Comparison of ENCODE assay signal across 8 cellular contexts in the genomic region with DNA sequence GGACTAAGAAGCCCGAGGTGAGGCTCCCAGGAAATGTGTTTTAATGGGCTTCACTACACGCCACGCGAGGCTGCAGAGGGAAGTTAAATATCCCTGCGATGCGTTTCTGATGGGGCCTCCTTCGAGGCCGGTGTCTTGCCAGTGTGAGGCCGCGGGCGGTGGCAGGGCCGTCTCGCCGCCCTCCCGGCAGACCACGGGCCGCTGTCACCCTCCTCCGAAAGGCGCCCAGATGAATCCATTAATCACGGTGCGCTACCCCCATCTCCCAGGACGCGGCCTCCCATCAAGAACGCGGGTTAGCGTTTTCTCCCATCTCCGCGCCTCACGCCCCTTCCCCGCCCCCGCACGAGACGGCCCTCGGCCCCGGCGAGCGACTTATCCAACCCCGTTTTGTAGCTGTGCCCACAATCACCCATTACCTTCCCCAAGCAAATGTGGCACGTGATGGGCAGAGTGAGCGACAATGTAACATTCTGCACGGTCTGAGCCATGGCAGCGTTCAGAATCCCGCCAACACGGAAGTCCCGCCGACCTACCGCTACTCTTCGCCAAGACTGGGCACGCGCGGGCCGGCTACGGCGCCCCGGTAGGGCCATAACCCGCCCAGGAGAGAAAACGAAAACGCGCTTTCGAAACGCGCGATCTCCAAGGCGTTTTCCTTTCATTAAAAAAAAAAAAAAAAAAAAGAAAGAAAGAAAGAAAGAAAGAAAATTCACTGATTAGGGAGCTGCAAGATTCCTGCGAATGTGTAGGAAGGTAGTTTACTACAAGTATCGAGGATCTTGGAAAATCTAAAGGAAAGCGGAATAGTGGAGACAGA. TPM values are rescaled to one million over a fixed set of nuclear protein-coding genes. Genes with fewer than 3 reads are reported as not detected.
DNase-seq lines count a peak whose midpoint lies in the region; ATAC-seq, FAIRE-seq and TF ChIP-seq lines count a peak whose summit lies in the region.

A gene with protein sequence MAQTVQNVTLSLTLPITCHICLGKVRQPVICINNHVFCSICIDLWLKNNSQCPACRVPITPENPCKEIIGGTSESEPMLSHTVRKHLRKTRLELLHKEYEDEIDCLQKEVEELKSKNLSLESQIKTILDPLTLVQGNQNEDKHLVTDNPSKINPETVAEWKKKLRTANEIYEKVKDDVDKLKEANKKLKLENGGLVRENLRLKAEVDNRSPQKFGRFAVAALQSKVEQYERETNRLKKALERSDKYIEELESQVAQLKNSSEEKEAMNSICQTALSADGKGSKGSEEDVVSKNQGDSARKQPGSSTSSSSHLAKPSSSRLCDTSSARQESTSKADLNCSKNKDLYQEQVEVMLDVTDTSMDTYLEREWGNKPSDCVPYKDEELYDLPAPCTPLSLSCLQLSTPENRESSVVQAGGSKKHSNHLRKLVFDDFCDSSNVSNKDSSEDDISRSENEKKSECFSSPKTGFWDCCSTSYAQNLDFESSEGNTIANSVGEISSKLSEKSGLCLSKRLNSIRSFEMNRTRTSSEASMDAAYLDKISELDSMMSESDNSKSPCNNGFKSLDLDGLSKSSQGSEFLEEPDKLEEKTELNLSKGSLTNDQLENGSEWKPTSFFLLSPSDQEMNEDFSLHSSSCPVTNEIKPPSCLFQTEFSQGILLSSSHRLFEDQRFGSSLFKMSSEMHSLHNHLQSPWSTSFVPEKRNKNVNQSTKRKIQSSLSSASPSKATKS (minus strand): TSS at position 526 of the 820 bp plus-strand sequence. CDS start 35 bp downstream, at position 491.

- ATAC-seq in stimulated activated naive CD8-positive, alpha-beta T cell treated with anti-CD3 and anti-CD28 coated beads, Interleukin-15, amount 100 ng/mL, for 72 hours, result peak; percentile 98

- H3F3A ChIP-seq in neural cell (ENCODE audit: insufficient read depth, low read length, poor library complexity, severe bottlenecking), result no peaks in the 10 kb centered on the region

- peak within 1 kb of the TSS; percentile 78 for H3K27ac ChIP-seq in neural cell (ENCODE audit: low read length)

- H3K4me3 ChIP-seq in fibroblast of villous mesenchyme (ENCODE audit: low read depth, low read length), result peak within 1 kb of the TSS; percentile 99
- H3K4me3 ChIP-seq in neural cell (ENCODE audit: low read length), result peak within 1 kb of the TSS; percentile 93

- DNase-seq in H54 (ENCODE audit: insufficient read length, low spot score) (peak; percentile 69), LoVo (ENCODE audit: low spot score) (peak; percentile 88), SHP77 treated with DMSO at 0.1 percent for 48 hours (lab: John Stamatoyannopoulos, UW) (peak; percentile 60), fibroblast of villous mesenchyme (ENCODE audit: low read depth) (peak; percentile 93)
- peak; percentile 97 for DNase-seq in activated effector memory CD4-positive, alpha-beta T cell treated with anti-CD3 and anti-CD28 coated beads, Interleukin-2, amount 50 U/mL, for 16 hours
- peak; percentile 84 to 90 for DNase-seq in stimulated activated naive CD8-positive, alpha-beta T cell treated with anti-CD3 and anti-CD28 coated beads, Interleukin-15, amount 100 ng/mL, for 72 hours

- H3K27ac Mint-ChIP-seq in stimulated activated naive CD8-positive, alpha-beta T cell treated with anti-CD3 and anti-CD28 coated beads, Interleukin-15, amount 100 ng/mL, for 72 hours, result peak within 1 kb of the TSS; percentile 95 to 100

- H3K27me3 Mint-ChIP-seq in stimulated activated naive CD8-positive, alpha-beta T cell treated with anti-CD3 and anti-CD28 coated beads, Interleukin-15, amount 100 ng/mL, for 72 hours, result no peaks in the 10 kb centered on the region

- H3K9ac ChIP-seq in ES-I3 (ENCODE audit: low read depth, low read length) (peak within 1 kb of the TSS; percentile 66), neural cell (ENCODE audit: low read length) (peak within 1 kb of the TSS; percentile 81)

- H3K4me1 ChIP-seq in ES-I3 (ENCODE audit: insufficient read depth, low read length), result no peaks in the 10 kb centered on the region

- peak within 1 kb of the TSS; percentile 98 for H3K4me2 ChIP-seq in neural cell (ENCODE audit: low read length)

- peak; percentile 59 for TF ChIP-seq POLR2A in H54 (IDR thresholded peaks at IDR 0.05; ENCODE audit: low read depth, low read length)

- TF ChIP-seq EP300 in neural cell (conservative IDR thresholded peaks at IDR 0.05; ENCODE audit: poor library complexity, severe bottlenecking), result peak; percentile 8

- H3K9me3 ChIP-seq in ES-I3 (ENCODE audit: control insufficient read depth, insufficient read depth, low read length) (no peaks in the 10 kb centered on the region), neural cell (ENCODE audit: low read length) (no peaks in the 10 kb centered on the region)

- no peaks in the 10 kb centered on the region for H3K9me3 Mint-ChIP-seq in stimulated activated naive CD8-positive, alpha-beta T cell treated with anti-CD3 and anti-CD28 coated beads, Interleukin-15, amount 100 ng/mL, for 72 hours

- H3K27me3 ChIP-seq in neural cell (ENCODE audit: insufficient read depth, low read depth, low read length), result no peaks in the 10 kb centered on the region

- peaks cover 33% of the 10 kb centered on the region for H3K4me1 Mint-ChIP-seq in stimulated activated naive CD8-positive, alpha-beta T cell treated with anti-CD3 and anti-CD28 coated beads, Interleukin-15, amount 100 ng/mL, for 72 hours

- FAIRE-seq in H54 (lab: Jason Lieb, UNC), result peak; percentile 81

- H2AFZ ChIP-seq in neural cell (ENCODE audit: low read depth, low read length), result peak within 1 kb of the TSS; percentile 86

- H4K20me1 ChIP-seq in neural cell (ENCODE audit: insufficient read depth), result no peaks in the 10 kb centered on the region

- H3K9me2 ChIP-seq in neural cell (ENCODE audit: insufficient read depth, low read length), result no peaks in the 10 kb centered on the region

- H3K36me3 ChIP-seq in ES-I3 (ENCODE audit: insufficient read depth, low read length) (no peaks in the 10 kb centered on the region), neural cell (ENCODE audit: insufficient read depth, low read length) (no peaks in the 10 kb centered on the region)

- H3K79me2 ChIP-seq in neural cell (replicated peaks; ENCODE audit: insufficient read depth, low read length), result peaks cover 40% of the 10 kb centered on the region

- TF ChIP-seq CTCF in fibroblast of villous mesenchyme (IDR thresholded peaks at IDR 0.05; ENCODE audit: insufficient read depth, low read depth, low read length) (no peak), neural cell (IDR thresholded peaks at IDR 0.05; ENCODE audit: poor library complexity, severe bottlenecking) (no peak)

- peak; percentile 41 for TF ChIP-seq RAD21 in neural cell (conservative IDR thresholded peaks at IDR 0.05)

- peak within 1 kb of the TSS; percentile 90 to 100 for H3K4me3 Mint-ChIP-seq in stimulated activated naive CD8-positive, alpha-beta T cell treated with anti-CD3 and anti-CD28 coated beads, Interleukin-15, amount 100 ng/mL, for 72 hours

TF ChIP-seq in neural cell, 6 proteins besides CTCF, POLR2A, EP300 and RAD21:
- TF ChIP-seq POLR2AphosphoS5 (IDR thresholded peaks at IDR 0.05) (peak; percentile 90), TAF1 (IDR thresholded peaks at IDR 0.05; ENCODE audit: low read depth) (peak; percentile 47), MXI1 (conservative IDR thresholded peaks at IDR 0.05; ENCODE audit: poor library complexity, severe bottlenecking) (peak; percentile 95), SMC3 (conservative IDR thresholded peaks at IDR 0.05; ENCODE audit: poor library complexity) (peak; percentile 62), EZH2 (IDR thresholded peaks at IDR 0.05; ENCODE audit: borderline replicate concordance, insufficient read depth, low read length, poor library complexity, severe bottlenecking) (no peak)
- TF ChIP-seq, protein P1, sequence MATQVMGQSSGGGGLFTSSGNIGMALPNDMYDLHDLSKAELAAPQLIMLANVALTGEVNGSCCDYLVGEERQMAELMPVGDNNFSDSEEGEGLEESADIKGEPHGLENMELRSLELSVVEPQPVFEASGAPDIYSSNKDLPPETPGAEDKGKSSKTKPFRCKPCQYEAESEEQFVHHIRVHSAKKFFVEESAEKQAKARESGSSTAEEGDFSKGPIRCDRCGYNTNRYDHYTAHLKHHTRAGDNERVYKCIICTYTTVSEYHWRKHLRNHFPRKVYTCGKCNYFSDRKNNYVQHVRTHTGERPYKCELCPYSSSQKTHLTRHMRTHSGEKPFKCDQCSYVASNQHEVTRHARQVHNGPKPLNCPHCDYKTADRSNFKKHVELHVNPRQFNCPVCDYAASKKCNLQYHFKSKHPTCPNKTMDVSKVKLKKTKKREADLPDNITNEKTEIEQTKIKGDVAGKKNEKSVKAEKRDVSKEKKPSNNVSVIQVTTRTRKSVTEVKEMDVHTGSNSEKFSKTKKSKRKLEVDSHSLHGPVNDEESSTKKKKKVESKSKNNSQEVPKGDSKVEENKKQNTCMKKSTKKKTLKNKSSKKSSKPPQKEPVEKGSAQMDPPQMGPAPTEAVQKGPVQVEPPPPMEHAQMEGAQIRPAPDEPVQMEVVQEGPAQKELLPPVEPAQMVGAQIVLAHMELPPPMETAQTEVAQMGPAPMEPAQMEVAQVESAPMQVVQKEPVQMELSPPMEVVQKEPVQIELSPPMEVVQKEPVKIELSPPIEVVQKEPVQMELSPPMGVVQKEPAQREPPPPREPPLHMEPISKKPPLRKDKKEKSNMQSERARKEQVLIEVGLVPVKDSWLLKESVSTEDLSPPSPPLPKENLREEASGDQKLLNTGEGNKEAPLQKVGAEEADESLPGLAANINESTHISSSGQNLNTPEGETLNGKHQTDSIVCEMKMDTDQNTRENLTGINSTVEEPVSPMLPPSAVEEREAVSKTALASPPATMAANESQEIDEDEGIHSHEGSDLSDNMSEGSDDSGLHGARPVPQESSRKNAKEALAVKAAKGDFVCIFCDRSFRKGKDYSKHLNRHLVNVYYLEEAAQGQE (IDR thresholded peaks at IDR 0.05; ENCODE audit: borderline replicate concordance), result peak; percentile 83

RNA-seq across cellular contexts. Expression of the gene that starts here (rescaled TPM):
- 12.6 and 18.1 TPM in 2 replicates for total RNA-seq in fibroblast of villous mesenchyme
- polyA plus RNA-seq in neural cell, result 40.1 and 40.9 TPM in 2 replicates
- polyA minus RNA-seq in neural cell, result 75.2 and 84.2 TPM in 2 replicates

Comparison
In these comparisons a context has a peak if more than half of its experiments do, and no peak if none do; other contexts are left out.
1. Peak in every context shown above with its lines: DNase-seq, ATAC-seq, H3K4me3 ChIP-seq and H3K27ac ChIP-seq.